ENCODE assay signal across 11 cellular contexts in the genomic region with DNA sequence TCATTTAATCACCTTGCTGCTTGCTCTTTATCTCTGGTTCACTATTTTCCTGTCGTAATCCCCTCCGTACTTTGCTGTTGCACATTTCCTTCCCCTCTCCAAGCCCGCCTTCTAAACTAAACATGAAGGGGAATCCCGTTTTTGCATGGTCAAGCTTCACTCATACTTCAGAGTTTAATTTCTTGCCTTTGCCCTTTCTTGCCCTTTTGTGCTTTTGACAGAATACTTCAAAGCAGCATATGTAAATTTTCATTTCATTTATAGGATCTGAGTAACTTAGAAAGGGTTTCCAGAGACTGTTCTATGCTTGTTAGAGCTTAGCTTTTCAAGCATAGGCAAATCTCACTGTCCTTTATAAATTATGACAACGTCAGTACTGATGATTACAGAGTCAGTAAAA. TPM values are rescaled to one million over a fixed set of nuclear protein-coding genes. Genes with fewer than 3 reads are reported as not detected.
DNase-seq lines count a peak whose midpoint lies in the region; ATAC-seq, FAIRE-seq and TF ChIP-seq lines count a peak whose summit lies in the region.
"Had no signal": no experiment of that assay in that cellular context is flagged by ENCODE, and none has a peak within 500 bp of the region (broad histone marks: within the 10 kb centered on the region; RNA-seq: fewer than 3 reads in every experiment).

No MANE protein-coding gene starts in this region.

- peak overlapping the region; percentile 20 for H3K27ac Mint-ChIP-seq in activated T-helper 17 cell treated with anti-CD3 and anti-CD28 coated beads, Interleukin-2, amount 50 U/mL, for 72 hours

- peak; percentile 78 for ATAC-seq in GM19035 (IDR thresholded peaks at IDR 0.05; ENCODE audit: unreplicated experiment)
- ATAC-seq in HG03060 (IDR thresholded peaks at IDR 0.05; ENCODE audit: low read depth, unreplicated experiment) = peak; percentile 64
- ATAC-seq in activated T-helper 17 cell treated with anti-CD3 and anti-CD28 coated beads, Interleukin-2, amount 50 U/mL, for 72 hours (replicated peaks) = no peak
- ATAC-seq: right cardiac atrium had no signal

- FAIRE-seq in H54 (lab: Jason Lieb, UNC) = no peak

- H3K36me3 Mint-ChIP-seq in activated T-helper 17 cell treated with anti-CD3 and anti-CD28 coated beads, Interleukin-2, amount 50 U/mL, for 72 hours (ENCODE audit: low read depth) = no peaks in the 10 kb centered on the region

- TF ChIP-seq POLR2A in H54 (IDR thresholded peaks at IDR 0.05; ENCODE audit: low read depth, low read length) = no peak

- no peaks in the 10 kb centered on the region for H3K4me1 Mint-ChIP-seq in activated T-helper 17 cell treated with anti-CD3 and anti-CD28 coated beads, Interleukin-2, amount 50 U/mL, for 72 hours

- no peaks in the 10 kb centered on the region for H3K27me3 Mint-ChIP-seq in activated T-helper 17 cell treated with anti-CD3 and anti-CD28 coated beads, Interleukin-2, amount 50 U/mL, for 72 hours

- peak; percentile 57 to 59 for DNase-seq in AML-193 (lab: John Stamatoyannopoulos, UW)
- DNase-seq in NCI-H69 (lab: John Stamatoyannopoulos, UW) = no peak
- no peak for DNase-seq in globus pallidus (ENCODE audit: low spot score)
- DNase-seq in H54 (ENCODE audit: insufficient read length, low spot score) = no peak
- DNase-seq in HPDE6-E6E7 (ENCODE audit: extremely low spot score) = no peak
- DNase-seq: activated gamma-delta T cell treated with Interleukin-2 at 50 U/mL for 16 hours, NCI-H446 treated with DMSO at 0.1 percent for 48 hours, right cardiac atrium had no signal

- no peak overlapping the region for H3K4me3 Mint-ChIP-seq in activated T-helper 17 cell treated with anti-CD3 and anti-CD28 coated beads, Interleukin-2, amount 50 U/mL, for 72 hours

- H3K9me3 Mint-ChIP-seq in activated T-helper 17 cell treated with anti-CD3 and anti-CD28 coated beads, Interleukin-2, amount 50 U/mL, for 72 hours = peaks cover 8% of the 10 kb centered on the region

RNA-seq across cellular contexts. Expression of gene SPATA45, which starts 27.7 kb away (rescaled TPM):
- not detected for total RNA-seq in activated T-helper 17 cell treated with anti-CD3 and anti-CD28 coated beads, Interleukin-2, amount 50 U/mL, for 72 hours
- total RNA-seq: right cardiac atrium had no signal

RNA-seq across cellular contexts. Expression of gene TATDN3, which starts 28.0 kb away (rescaled TPM):
- total RNA-seq in activated T-helper 17 cell treated with anti-CD3 and anti-CD28 coated beads, Interleukin-2, amount 50 U/mL, for 72 hours = 10 to 100 TPM in 1 of 2 donors, 1 to 10 TPM in 1; 9.8 to 15.5 TPM

RNA-seq across cellular contexts. Expression of gene NSL1, which starts 28.1 kb away (rescaled TPM):
- total RNA-seq in activated T-helper 17 cell treated with anti-CD3 and anti-CD28 coated beads, Interleukin-2, amount 50 U/mL, for 72 hours = 10 to 100 TPM; 26.2 to 40.0 TPM

RNA-seq across cellular contexts. Expression of gene FLVCR1, which starts 38.4 kb away (rescaled TPM):
- total RNA-seq in activated T-helper 17 cell treated with anti-CD3 and anti-CD28 coated beads, Interleukin-2, amount 50 U/mL, for 72 hours = 10 to 100 TPM in 1 of 2 donors, 1 to 10 TPM in 1; 9.7 to 22.9 TPM

Comparison
In these comparisons a context has a peak if more than half of its experiments do, and no peak if none do; other contexts are left out.
1. DNase-seq: peak in AML-193 (2 of 2); none in NCI-H69 (single experiment), globus pallidus (single experiment), H54 (single experiment) and HPDE6-E6E7 (single experiment).